18 cellular contexts compared by ENCODE assay signal in the genomic region with DNA sequence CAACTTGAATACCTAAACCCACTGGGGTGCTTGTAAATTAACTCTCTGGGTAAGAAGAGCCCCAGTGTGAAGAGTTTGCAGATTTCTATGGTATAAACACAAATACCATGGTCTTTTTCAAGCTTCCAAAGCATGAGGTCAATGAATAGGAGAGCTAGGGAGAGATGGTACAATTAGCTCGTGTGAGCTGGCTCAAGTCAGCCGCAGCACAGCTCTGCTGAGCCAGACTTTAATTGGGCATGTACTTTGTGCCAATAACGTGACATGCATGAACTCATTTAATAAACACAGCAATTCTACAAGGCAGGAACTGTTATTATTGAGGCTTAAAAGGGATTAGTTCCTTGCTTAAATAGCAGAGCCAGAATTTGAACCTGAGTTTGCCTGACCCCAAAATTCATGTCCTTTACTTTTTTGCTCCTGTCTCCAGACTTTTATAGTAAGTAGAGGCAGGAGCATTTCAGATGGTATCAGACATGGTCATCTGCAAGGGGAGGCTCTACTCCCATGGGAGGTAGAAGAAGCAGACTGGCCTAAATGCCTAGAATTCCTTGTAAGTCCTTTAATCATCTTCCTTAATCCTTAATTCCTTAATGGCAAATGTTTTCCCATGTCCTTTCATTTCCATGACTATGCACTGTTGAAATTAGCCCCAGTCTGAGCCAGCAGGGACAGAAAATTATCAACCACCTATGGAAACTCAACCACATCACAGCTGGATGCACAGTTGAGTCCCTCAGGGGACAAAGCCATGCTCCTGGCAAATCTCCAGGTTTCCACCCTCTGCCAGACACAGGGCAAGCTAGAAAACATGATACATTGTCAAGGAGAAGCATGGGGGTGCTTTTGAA.
DNase-seq lines count a peak whose midpoint lies in the region; ATAC-seq and TF ChIP-seq lines count a peak whose summit lies in the region.
"Had no signal": no experiment of that assay in that cellular context is flagged by ENCODE, and none has a peak within 500 bp of the region (broad histone marks: within the 10 kb centered on the region; RNA-seq: fewer than 3 reads in every experiment).

No MANE protein-coding gene starts in this region.

- H3K27ac ChIP-seq in upper lobe of right lung, result no peak overlapping the region
- H3K27ac ChIP-seq: Peyer's patch, prostate gland had no signal

- H3K4me3 ChIP-seq in BE2C (ENCODE audit: low read depth, low read length) (no peak overlapping the region), upper lobe of right lung (no peak overlapping the region)
- H3K4me3 ChIP-seq: GM12878, mucosa of descending colon, Peyer's patch, prostate gland had no signal

- H3K27me3 ChIP-seq in BE2C (no peaks in the 10 kb centered on the region), upper lobe of right lung (no peaks in the 10 kb centered on the region)
- H3K27me3 ChIP-seq: Peyer's patch had no signal

- DNase-seq in BE2C (peak; percentile 87), NCI-H1694 treated with DMSO at 0.1 percent for 48 hours (lab: John Stamatoyannopoulos, UW) (peak; percentile 4), dedifferentiated amniotic fluid mesenchymal stem cell (ENCODE audit: extremely low spot score) (peak; percentile 91), HT-29 (ENCODE audit: low spot score) (no peak), upper lobe of right lung (no peak), HuH-7 (ENCODE audit: low spot score) (no peak)
- DNase-seq: activated CD4-positive, CD25-positive, alpha-beta regulatory T cell treated with anti-CD3 and anti-CD28 coated beads, Interleukin-2, amount 50 U/mL, for 72 hours; activated CD8-positive, alpha-beta memory T cell treated with anti-CD3 and anti-CD28 coated beads, Interleukin-2, amount 50 U/mL, for 48 hours; AML-193; IMR-90; kidney; mucosa of descending colon; NCI-H1930; Peyer's patch had no signal

- peak; percentile 55 for ATAC-seq in GM18909 (IDR thresholded peaks at IDR 0.05; ENCODE audit: poor library complexity, unreplicated experiment)
- no peak for ATAC-seq in upper lobe of right lung
- no peak for ATAC-seq in GM21423 (IDR thresholded peaks at IDR 0.05; ENCODE audit: unreplicated experiment)
- ATAC-seq: GM12878, mucosa of descending colon had no signal

- intact Hi-C loops in upper lobe of right lung (cut with DNase I), result no loop called here

- no peaks in the 10 kb centered on the region for H3K36me3 ChIP-seq in BE2C
- H3K36me3 ChIP-seq in upper lobe of right lung, result no peaks in the 10 kb centered on the region
- H3K36me3 ChIP-seq: Peyer's patch, prostate gland had no signal

- H3K9me3 ChIP-seq in BE2C (no peaks in the 10 kb centered on the region), upper lobe of right lung (no peaks in the 10 kb centered on the region)
- H3K9me3 ChIP-seq: mucosa of descending colon, Peyer's patch, prostate gland had no signal

- H3K4me1 ChIP-seq in BE2C (peaks cover 10% of the 10 kb centered on the region), upper lobe of right lung (no peaks in the 10 kb centered on the region)
- H3K4me1 ChIP-seq: Peyer's patch, prostate gland had no signal

- no peak for TF ChIP-seq CTCF in BE2C (IDR thresholded peaks at IDR 0.05; ENCODE audit: low read depth, low read length)
- no peak for TF ChIP-seq CTCF in upper lobe of right lung (IDR thresholded peaks at IDR 0.05)

Comparison
In these comparisons a context has a peak if more than half of its experiments do, and no peak if none do; other contexts are left out.
1. DNase-seq: peak in BE2C (single experiment), NCI-H1694 treated with DMSO at 0.1 percent for 48 hours (single experiment) and dedifferentiated amniotic fluid mesenchymal stem cell (single experiment); none in HT-29 (single experiment), upper lobe of right lung (single experiment) and HuH-7 (single experiment).